1 cellular context compared by ENCODE assay signal in the genomic region with DNA sequence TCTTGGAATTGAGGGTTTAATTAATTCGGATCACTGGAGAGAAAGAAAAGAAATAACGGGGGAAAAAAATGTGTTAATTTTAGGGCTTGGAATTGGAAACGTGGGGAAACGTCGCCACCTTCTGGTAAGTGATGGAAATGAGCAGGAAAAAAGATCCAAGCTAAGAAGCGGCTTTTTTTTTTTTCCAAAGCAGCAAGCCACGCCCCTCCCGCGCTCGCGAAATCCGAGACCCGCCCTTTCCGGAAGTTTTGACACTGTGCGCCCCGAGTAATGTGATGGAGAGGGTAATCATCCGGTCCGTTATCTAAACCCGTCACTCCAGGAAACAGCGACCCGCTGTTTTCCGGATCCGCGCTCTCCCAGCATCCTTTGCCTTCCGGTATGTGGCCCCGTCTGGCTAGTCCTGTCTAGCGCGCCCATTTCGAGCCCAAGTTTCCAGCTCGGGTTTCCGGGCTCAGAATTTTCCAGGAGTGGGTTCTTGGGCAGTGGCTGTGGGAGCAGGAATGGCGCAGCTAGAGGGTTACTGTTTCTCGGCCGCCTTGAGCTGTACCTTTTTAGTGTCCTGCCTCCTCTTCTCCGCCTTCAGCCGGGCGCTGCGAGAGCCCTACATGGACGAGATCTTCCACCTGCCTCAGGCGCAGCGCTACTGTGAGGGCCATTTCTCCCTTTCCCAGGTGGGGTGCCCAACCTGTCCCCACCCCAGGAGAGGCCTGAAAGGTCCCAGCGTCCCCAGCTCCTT.
TF ChIP-seq lines count a peak whose summit lies in the region.

A gene with protein sequence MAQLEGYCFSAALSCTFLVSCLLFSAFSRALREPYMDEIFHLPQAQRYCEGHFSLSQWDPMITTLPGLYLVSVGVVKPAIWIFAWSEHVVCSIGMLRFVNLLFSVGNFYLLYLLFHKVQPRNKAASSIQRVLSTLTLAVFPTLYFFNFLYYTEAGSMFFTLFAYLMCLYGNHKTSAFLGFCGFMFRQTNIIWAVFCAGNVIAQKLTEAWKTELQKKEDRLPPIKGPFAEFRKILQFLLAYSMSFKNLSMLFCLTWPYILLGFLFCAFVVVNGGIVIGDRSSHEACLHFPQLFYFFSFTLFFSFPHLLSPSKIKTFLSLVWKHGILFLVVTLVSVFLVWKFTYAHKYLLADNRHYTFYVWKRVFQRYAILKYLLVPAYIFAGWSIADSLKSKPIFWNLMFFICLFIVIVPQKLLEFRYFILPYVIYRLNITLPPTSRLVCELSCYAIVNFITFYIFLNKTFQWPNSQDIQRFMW (plus strand): TSS at position 384 of the 739 bp plus-strand sequence. CDS start 120 bp downstream, at position 504.

TF ChIP-seq in GM12878, 131 proteins besides CTCF, POLR2A, EP300 and RAD21 (continued from another document and continues in another):
- TF ChIP-seq ZBTB4 (CRISPR knock-in tag; IDR thresholded peaks at IDR 0.05) (no peak), ZBTB40 (IDR thresholded peaks at IDR 0.05; ENCODE audit: borderline replicate concordance) (peak; percentile 96), FOXK2 (IDR thresholded peaks at IDR 0.05) (no peak), CREB1 (IDR thresholded peaks at IDR 0.05; ENCODE audit: low read depth) (peak; percentile 87), ETV6 (conservative IDR thresholded peaks at IDR 0.05 in 1 of 2, IDR thresholded peaks at IDR 0.05 in 1 of 2; ENCODE audit: borderline replicate concordance in 1 of 2, low read depth in 1 of 2) (0 out of 4 replicates have a peak, but pooled peaks of 1 of the 2 experiments have one; percentile 30), SREBF2 (IDR thresholded peaks at IDR 0.05; ENCODE audit: low read length) (peak; percentile 76), NR2F1 (conservative IDR thresholded peaks at IDR 0.05) (no peak), BCL11A (IDR thresholded peaks at IDR 0.05; ENCODE audit: low read depth, low read length) (no peak), CUX1 (IDR thresholded peaks at IDR 0.05; ENCODE audit: insufficient replicate concordance, low read depth, low read length) (no peak), HDAC2 (IDR thresholded peaks at IDR 0.05) (no peak), IKZF2 (IDR thresholded peaks at IDR 0.05) (no peak), HCFC1 (IDR thresholded peaks at IDR 0.05; ENCODE audit: low read length) (peak; percentile 92), POU2F2 (IDR thresholded peaks at IDR 0.05; ENCODE audit: borderline replicate concordance, low read depth, low read length) (peak; percentile 93), ZBED1 (IDR thresholded peaks at IDR 0.05; ENCODE audit: borderline replicate concordance) (no peak), SRF (IDR thresholded peaks at IDR 0.05; ENCODE audit: low read depth in 2 of 2, low read length in 2 of 2) (peak in 1 of 2 experiments; percentile 91; a peak in 2 of 4 replicates), ZNF217 (IDR thresholded peaks at IDR 0.05) (no peak), ZNF274 (IDR thresholded peaks at IDR 0.05; ENCODE audit: insufficient read depth, insufficient read length) (no peak), MAX (IDR thresholded peaks at IDR 0.05; ENCODE audit: low read depth, low read length) (no peak), HDGF (IDR thresholded peaks at IDR 0.05) (no peak), KDM1A (IDR thresholded peaks at IDR 0.05; ENCODE audit: borderline replicate concordance) (no peak), FOS (IDR thresholded peaks at IDR 0.05; ENCODE audit: borderline replicate concordance, extremely low read depth, insufficient read length) (no peak), SIX5 (IDR thresholded peaks at IDR 0.05; ENCODE audit: low read depth, low read length, severe bottlenecking) (peak; percentile 79), POLR2AphosphoS2 (IDR thresholded peaks at IDR 0.05; ENCODE audit: low read depth, low read length) (0 out of 2 replicates have a peak, but pooled peaks have one; percentile 38), PBX3 (IDR thresholded peaks at IDR 0.05; ENCODE audit: insufficient replicate concordance, low read depth, low read length) (no peak), MEF2A (IDR thresholded peaks at IDR 0.05; ENCODE audit: insufficient read depth, low read depth, low read length) (0 out of 2 replicates have a peak, but pooled peaks have one; percentile 55), RCOR1 (conservative IDR thresholded peaks at IDR 0.05; ENCODE audit: low read depth, low read length) (no peak), SREBF1 (IDR thresholded peaks at IDR 0.05; ENCODE audit: low read length) (peak; percentile 49; the same call in 1 of the 2 replicates), SP1 (IDR thresholded peaks at IDR 0.05; ENCODE audit: low read depth, low read length) (peak; percentile 82), NRF1 (conservative IDR thresholded peaks at IDR 0.05; ENCODE audit: low read depth, low read length) (no peak)
- TF ChIP-seq, protein P1, sequence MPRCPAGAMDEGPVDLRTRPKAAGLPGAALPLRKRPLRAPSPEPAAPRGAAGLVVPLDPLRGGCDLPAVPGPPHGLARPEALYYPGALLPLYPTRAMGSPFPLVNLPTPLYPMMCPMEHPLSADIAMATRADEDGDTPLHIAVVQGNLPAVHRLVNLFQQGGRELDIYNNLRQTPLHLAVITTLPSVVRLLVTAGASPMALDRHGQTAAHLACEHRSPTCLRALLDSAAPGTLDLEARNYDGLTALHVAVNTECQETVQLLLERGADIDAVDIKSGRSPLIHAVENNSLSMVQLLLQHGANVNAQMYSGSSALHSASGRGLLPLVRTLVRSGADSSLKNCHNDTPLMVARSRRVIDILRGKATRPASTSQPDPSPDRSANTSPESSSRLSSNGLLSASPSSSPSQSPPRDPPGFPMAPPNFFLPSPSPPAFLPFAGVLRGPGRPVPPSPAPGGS (IDR thresholded peaks at IDR 0.05; ENCODE audit: borderline replicate concordance, insufficient read depth, low read depth, low read length, poor library complexity, severe bottlenecking), result no peak
- TF ChIP-seq, protein P2, sequence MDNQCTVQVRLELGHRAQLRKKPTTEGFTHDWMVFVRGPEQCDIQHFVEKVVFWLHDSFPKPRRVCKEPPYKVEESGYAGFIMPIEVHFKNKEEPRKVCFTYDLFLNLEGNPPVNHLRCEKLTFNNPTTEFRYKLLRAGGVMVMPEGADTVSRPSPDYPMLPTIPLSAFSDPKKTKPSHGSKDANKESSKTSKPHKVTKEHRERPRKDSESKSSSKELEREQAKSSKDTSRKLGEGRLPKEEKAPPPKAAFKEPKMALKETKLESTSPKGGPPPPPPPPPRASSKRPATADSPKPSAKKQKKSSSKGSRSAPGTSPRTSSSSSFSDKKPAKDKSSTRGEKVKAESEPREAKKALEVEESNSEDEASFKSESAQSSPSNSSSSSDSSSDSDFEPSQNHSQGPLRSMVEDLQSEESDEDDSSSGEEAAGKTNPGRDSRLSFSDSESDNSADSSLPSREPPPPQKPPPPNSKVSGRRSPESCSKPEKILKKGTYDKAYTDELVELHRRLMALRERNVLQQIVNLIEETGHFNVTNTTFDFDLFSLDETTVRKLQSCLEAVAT (IDR thresholded peaks at IDR 0.05), result no peak
- TF ChIP-seq, protein P3, sequence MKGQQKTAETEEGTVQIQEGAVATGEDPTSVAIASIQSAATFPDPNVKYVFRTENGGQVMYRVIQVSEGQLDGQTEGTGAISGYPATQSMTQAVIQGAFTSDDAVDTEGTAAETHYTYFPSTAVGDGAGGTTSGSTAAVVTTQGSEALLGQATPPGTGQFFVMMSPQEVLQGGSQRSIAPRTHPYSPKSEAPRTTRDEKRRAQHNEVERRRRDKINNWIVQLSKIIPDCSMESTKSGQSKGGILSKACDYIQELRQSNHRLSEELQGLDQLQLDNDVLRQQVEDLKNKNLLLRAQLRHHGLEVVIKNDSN (IDR thresholded peaks at IDR 0.05; ENCODE audit: borderline replicate concordance, extremely low read length, insufficient read depth, low read depth, low read length), result no peak
